Comparison of ENCODE assay signal across 1 cellular context in the genomic region with DNA sequence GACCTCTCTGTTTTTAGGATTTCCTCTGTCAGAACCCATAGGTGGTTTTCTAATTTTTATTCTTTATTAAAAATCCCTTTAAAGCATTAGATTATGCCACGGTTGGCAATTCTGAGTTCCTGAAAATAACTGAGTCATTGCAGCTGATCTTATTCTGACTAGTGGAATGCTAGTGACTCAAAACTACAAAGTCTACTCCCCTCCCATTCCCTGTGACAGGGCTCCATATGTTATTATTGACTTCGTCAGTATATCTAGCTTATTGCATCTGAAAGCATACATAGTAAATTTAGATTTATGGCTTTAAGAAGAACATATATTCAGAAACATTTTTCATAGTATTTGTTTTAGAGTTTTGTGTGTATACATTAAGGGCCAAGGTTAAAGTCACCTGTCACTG.
A peak's percentile ranks its signal among the peaks of the same experiment; 100 is the strongest.
TF ChIP-seq lines count a peak whose summit lies in the region.

No MANE protein-coding gene starts in this region.

TF ChIP-seq in HepG2, 621 proteins besides CTCF, POLR2A, EP300 and RAD21:
- no peak for TF ChIP-seq GFI1 (CRISPR knock-in tag; IDR thresholded peaks at IDR 0.05; ENCODE audit: borderline replicate concordance)
- TF ChIP-seq MAFF (IDR thresholded peaks at IDR 0.05; ENCODE audit: low read depth, low read length): 0 out of 2 replicates have a peak, but pooled peaks have one; percentile 11
- TF ChIP-seq TCF7L2 (IDR thresholded peaks at IDR 0.05; ENCODE audit: low read depth, low read length): no peak
- TF ChIP-seq KLF16 (CRISPR knock-in tag; IDR thresholded peaks at IDR 0.05): no peak
- TF ChIP-seq HNRNPL (IDR thresholded peaks at IDR 0.05; ENCODE audit: low read depth, low read length): no peak
- no peak for TF ChIP-seq CEBPG (CRISPR knock-in tag; IDR thresholded peaks at IDR 0.05)
- 0 out of 4 replicates have a peak, but pooled peaks of 1 of the 2 experiments have one; percentile 9 for TF ChIP-seq MAFK (conservative IDR thresholded peaks at IDR 0.05 in 1 of 2, IDR thresholded peaks at IDR 0.05 in 1 of 2; ENCODE audit: low read length in 2 of 2)
- TF ChIP-seq, protein P1, sequence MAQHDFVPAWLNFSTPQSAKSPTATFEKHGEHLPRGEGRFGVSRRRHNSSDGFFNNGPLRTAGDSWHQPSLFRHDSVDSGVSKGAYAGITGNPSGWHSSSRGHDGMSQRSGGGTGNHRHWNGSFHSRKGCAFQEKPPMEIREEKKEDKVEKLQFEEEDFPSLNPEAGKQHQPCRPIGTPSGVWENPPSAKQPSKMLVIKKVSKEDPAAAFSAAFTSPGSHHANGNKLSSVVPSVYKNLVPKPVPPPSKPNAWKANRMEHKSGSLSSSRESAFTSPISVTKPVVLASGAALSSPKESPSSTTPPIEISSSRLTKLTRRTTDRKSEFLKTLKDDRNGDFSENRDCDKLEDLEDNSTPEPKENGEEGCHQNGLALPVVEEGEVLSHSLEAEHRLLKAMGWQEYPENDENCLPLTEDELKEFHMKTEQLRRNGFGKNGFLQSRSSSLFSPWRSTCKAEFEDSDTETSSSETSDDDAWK (CRISPR knock-in tag; IDR thresholded peaks at IDR 0.05): no peak
- TF ChIP-seq NFE2L2 (IDR thresholded peaks at IDR 0.05; ENCODE audit: low read length): peak; percentile 27; the same call in 1 of the 2 replicates
- no peak for TF ChIP-seq ZNF883 (CRISPR knock-in tag; IDR thresholded peaks at IDR 0.05; ENCODE audit: not compliant biosample characterization)
- TF ChIP-seq ZBTB20 (CRISPR knock-in tag; IDR thresholded peaks at IDR 0.05; ENCODE audit: borderline replicate concordance, low read depth): no peak
- TF ChIP-seq, protein P2, sequence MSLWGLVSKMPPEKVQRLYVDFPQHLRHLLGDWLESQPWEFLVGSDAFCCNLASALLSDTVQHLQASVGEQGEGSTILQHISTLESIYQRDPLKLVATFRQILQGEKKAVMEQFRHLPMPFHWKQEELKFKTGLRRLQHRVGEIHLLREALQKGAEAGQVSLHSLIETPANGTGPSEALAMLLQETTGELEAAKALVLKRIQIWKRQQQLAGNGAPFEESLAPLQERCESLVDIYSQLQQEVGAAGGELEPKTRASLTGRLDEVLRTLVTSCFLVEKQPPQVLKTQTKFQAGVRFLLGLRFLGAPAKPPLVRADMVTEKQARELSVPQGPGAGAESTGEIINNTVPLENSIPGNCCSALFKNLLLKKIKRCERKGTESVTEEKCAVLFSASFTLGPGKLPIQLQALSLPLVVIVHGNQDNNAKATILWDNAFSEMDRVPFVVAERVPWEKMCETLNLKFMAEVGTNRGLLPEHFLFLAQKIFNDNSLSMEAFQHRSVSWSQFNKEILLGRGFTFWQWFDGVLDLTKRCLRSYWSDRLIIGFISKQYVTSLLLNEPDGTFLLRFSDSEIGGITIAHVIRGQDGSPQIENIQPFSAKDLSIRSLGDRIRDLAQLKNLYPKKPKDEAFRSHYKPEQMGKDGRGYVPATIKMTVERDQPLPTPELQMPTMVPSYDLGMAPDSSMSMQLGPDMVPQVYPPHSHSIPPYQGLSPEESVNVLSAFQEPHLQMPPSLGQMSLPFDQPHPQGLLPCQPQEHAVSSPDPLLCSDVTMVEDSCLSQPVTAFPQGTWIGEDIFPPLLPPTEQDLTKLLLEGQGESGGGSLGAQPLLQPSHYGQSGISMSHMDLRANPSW (CRISPR knock-in tag; IDR thresholded peaks at IDR 0.05; ENCODE audit: borderline replicate concordance): no peak
- TF ChIP-seq, protein P3, sequence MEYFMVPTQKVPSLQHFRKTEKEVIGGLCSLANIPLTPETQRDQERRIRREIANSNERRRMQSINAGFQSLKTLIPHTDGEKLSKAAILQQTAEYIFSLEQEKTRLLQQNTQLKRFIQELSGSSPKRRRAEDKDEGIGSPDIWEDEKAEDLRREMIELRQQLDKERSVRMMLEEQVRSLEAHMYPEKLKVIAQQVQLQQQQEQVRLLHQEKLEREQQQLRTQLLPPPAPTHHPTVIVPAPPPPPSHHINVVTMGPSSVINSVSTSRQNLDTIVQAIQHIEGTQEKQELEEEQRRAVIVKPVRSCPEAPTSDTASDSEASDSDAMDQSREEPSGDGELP (IDR thresholded peaks at IDR 0.05; ENCODE audit: borderline replicate concordance, low read depth): peak; percentile 11; the same call in 1 of the 2 replicates
- no peak for TF ChIP-seq ARID2 (CRISPR knock-in tag; IDR thresholded peaks at IDR 0.05; ENCODE audit: borderline replicate concordance)
- TF ChIP-seq ZNF841 (CRISPR knock-in tag; IDR thresholded peaks at IDR 0.05; ENCODE audit: borderline replicate concordance): no peak
